1 cellular context compared by ENCODE assay signal in genomic region chr6:150830409-150831165, GRCh38.
TF ChIP-seq lines count a peak whose summit lies in the region.

No MANE protein-coding gene starts in this region.

TF ChIP-seq in IMR-90, 13 proteins besides CTCF, POLR2A, EP300 and RAD21:
- TF ChIP-seq BHLHE40 (IDR thresholded peaks at IDR 0.05; ENCODE audit: low read depth, low read length) (no peak), SMC3 (IDR thresholded peaks at IDR 0.05; ENCODE audit: low read depth, low read length) (no peak), MAFK (IDR thresholded peaks at IDR 0.05; ENCODE audit: low read depth, low read length) (no peak), MAZ (IDR thresholded peaks at IDR 0.05; ENCODE audit: borderline replicate concordance, low read depth, low read length) (no peak)
TF ChIP-seq in IMR-90: peak in this region for 0.
